ENCODE assay signal across 8 cellular contexts in the genomic region with DNA sequence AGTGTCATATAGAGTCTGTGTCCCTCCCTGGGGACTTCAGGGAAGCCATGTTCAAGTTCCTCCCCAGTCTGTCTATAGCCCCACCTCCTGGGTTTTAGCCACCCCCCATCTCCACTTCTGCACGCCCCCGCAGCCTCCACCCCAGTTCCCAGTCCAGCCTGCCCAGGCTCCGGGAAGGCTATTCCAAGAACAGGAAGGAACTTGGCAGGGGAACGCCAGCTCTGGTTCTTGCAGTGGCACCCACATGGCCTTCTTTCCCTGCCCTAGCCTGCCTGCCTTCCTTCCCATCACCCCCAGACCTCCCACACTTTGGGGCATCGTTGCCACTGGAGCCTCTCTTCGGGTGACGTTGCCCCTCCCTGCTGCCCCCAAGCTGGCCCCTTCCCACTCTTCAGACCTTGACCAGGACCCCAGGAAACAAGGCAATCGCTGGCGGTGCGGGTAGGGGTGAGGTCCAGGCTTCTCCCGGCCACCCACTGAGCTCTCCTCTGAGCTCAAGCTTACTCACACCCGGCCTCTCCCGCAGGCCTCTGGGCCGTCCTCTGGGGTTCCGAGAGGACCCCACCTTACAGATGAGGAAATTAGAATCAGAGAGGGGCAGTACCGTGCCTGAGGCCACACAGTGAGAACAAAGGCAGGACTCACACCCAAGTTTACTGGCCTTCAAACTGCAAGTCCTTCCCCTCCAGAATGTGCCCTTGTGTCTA. TPM values are rescaled to one million over a fixed set of nuclear protein-coding genes. Genes with fewer than 3 reads are reported as not detected.
DNase-seq lines count a peak whose midpoint lies in the region; ATAC-seq and TF ChIP-seq lines count a peak whose summit lies in the region.
"Had no signal": no experiment of that assay in that cellular context is flagged by ENCODE, and none has a peak within 500 bp of the region (broad histone marks: within the 10 kb centered on the region; RNA-seq: fewer than 3 reads in every experiment).

No MANE protein-coding gene starts in this region.

- H2AFZ ChIP-seq in hepatocyte: no peak overlapping the region

- H3K9me3 ChIP-seq in gastroesophageal sphincter: no peaks in the 10 kb centered on the region
- H3K9me3 ChIP-seq in upper lobe of right lung: no peaks in the 10 kb centered on the region
- no peaks in the 10 kb centered on the region for H3K9me3 ChIP-seq in hepatocyte (ENCODE audit: low read depth)
- H3K9me3 ChIP-seq: vagina had no signal

- no peak overlapping the region for H3K4me3 Mint-ChIP-seq in activated CD4-positive, alpha-beta memory T cell treated with anti-CD3 and anti-CD28 coated beads for 36 hours
- H3K4me3 Mint-ChIP-seq in activated CD4-positive, alpha-beta memory T cell treated with anti-CD3 and anti-CD28 coated beads, Interleukin-2, amount 10 ng/mL, durations not matched to agents 7 days and 5 days: no peak overlapping the region

- no peaks in the 10 kb centered on the region for H3K36me3 ChIP-seq in gastroesophageal sphincter
- H3K36me3 ChIP-seq in upper lobe of right lung: no peaks in the 10 kb centered on the region
- no peaks in the 10 kb centered on the region for H3K36me3 ChIP-seq in hepatocyte (replicated peaks; ENCODE audit: insufficient read depth, low read depth)
- H3K36me3 ChIP-seq: vagina had no signal

- no peak for TF ChIP-seq POLR2A in gastroesophageal sphincter (IDR thresholded peaks at IDR 0.05)

- ATAC-seq in gastroesophageal sphincter: peak; percentile 62
- peak; percentile 85 for ATAC-seq in upper lobe of right lung

- H3K4me3 ChIP-seq in gastroesophageal sphincter (no peak overlapping the region), upper lobe of right lung (no peak overlapping the region), hepatocyte (no peak overlapping the region)
- H3K4me3 ChIP-seq: vagina had no signal

- H3K4me2 ChIP-seq in hepatocyte: no peak overlapping the region

- H3K9me3 Mint-ChIP-seq in activated CD4-positive, alpha-beta memory T cell treated with anti-CD3 and anti-CD28 coated beads for 36 hours: no peaks in the 10 kb centered on the region
- peaks cover 2% of the 10 kb centered on the region for H3K9me3 Mint-ChIP-seq in activated CD4-positive, alpha-beta memory T cell treated with anti-CD3 and anti-CD28 coated beads, Interleukin-2, amount 10 ng/mL, durations not matched to agents 7 days and 5 days

- no peaks in the 10 kb centered on the region for H3K9me2 ChIP-seq in hepatocyte (replicated peaks; ENCODE audit: insufficient read depth)

- H3K27me3 ChIP-seq in gastroesophageal sphincter (peaks cover 7% of the 10 kb centered on the region), upper lobe of right lung (no peaks in the 10 kb centered on the region), hepatocyte (no peaks in the 10 kb centered on the region)
- H3K27me3 ChIP-seq: vagina had no signal

- H3K27me3 Mint-ChIP-seq in activated CD4-positive, alpha-beta memory T cell treated with anti-CD3 and anti-CD28 coated beads for 36 hours: no peaks in the 10 kb centered on the region
- H3K27me3 Mint-ChIP-seq in activated CD4-positive, alpha-beta memory T cell treated with anti-CD3 and anti-CD28 coated beads, Interleukin-2, amount 10 ng/mL, durations not matched to agents 7 days and 5 days: no peaks in the 10 kb centered on the region

- no peaks in the 10 kb centered on the region for H4K20me1 ChIP-seq in hepatocyte (ENCODE audit: insufficient read depth, poor library complexity, severe bottlenecking)

- CTCF ChIA-PET in activated CD4-positive, alpha-beta memory T cell treated with anti-CD3 and anti-CD28 coated beads for 36 hours (lab: Charles Lee): interaction anchor here (1.0 to 3.7 kb wide), 12 partner anchors 18 to 291 kb away, joined by 3 to 45 read pairs (median 10); a partner anchor contains a TSS
- CTCF ChIA-PET in activated CD4-positive, alpha-beta memory T cell treated with anti-CD3 and anti-CD28 coated beads, Interleukin-2, amount 10 ng/mL, durations not matched to agents 7 days and 5 days (lab: Charles Lee): interaction anchor here (0.9 to 6.7 kb wide), 7 partner anchors 25 to 206 kb away, joined by 3 to 38 read pairs (median 6); no protein-coding TSS in a partner anchor

- TF ChIP-seq CTCF in gastroesophageal sphincter (IDR thresholded peaks at IDR 0.05): no peak
- TF ChIP-seq CTCF in upper lobe of right lung (IDR thresholded peaks at IDR 0.05): no peak
- TF ChIP-seq CTCF in hepatocyte (IDR thresholded peaks at IDR 0.05; ENCODE audit: poor library complexity): no peak

- H3K79me2 ChIP-seq in hepatocyte: no peaks in the 10 kb centered on the region

- no peak for DNase-seq in activated CD4-positive, alpha-beta memory T cell treated with anti-CD3 and anti-CD28 coated beads for 36 hours
- no peak for DNase-seq in activated CD4-positive, alpha-beta memory T cell treated with anti-CD3 and anti-CD28 coated beads, Interleukin-2, amount 10 ng/mL, durations not matched to agents 7 days and 5 days
- DNase-seq in upper lobe of right lung (peak; percentile 87), hepatocyte (ENCODE audit: low spot score) (no peak)
- no peak for DNase-seq in activated CD8-positive, alpha-beta memory T cell treated with anti-CD3 and anti-CD28 coated beads for 24 hours
- DNase-seq: NCI-H2029 had no signal

- intact Hi-C loops in activated CD4-positive, alpha-beta memory T cell treated with anti-CD3 and anti-CD28 coated beads for 36 hours (cut with micrococcal nuclease): no loop called here
- intact Hi-C loops in upper lobe of right lung (cut with DNase I): loop anchor here (10.0 kb wide), 1 partner anchor 176 kb away; a partner anchor contains a TSS

- peak overlapping the region; percentile 38 for H3K27ac Mint-ChIP-seq in activated CD4-positive, alpha-beta memory T cell treated with anti-CD3 and anti-CD28 coated beads for 36 hours
- no peak overlapping the region for H3K27ac Mint-ChIP-seq in activated CD4-positive, alpha-beta memory T cell treated with anti-CD3 and anti-CD28 coated beads, Interleukin-2, amount 10 ng/mL, durations not matched to agents 7 days and 5 days

- WGBS in gastroesophageal sphincter (ENCODE audit: low coverage in 1 of 2), 2 donors: 70 to 78% methylated on average over 2 to 5 of the region's 16 CpGs
- 76% methylated on average over 15 of the region's 16 CpGs for WGBS in hepatocyte (ENCODE audit: low lambda C conversion rate, missing lambda C conversion rate)

- POLR2A ChIA-PET in activated CD4-positive, alpha-beta memory T cell treated with anti-CD3 and anti-CD28 coated beads for 36 hours (lab: Charles Lee): interaction anchor here (0.6 to 1.8 kb wide), 2 partner anchors 173 to 180 kb away, joined by 3 to 5 read pairs; a partner anchor contains a TSS
- POLR2A ChIA-PET in activated CD4-positive, alpha-beta memory T cell treated with anti-CD3 and anti-CD28 coated beads, Interleukin-2, amount 10 ng/mL, durations not matched to agents 7 days and 5 days (lab: Charles Lee): interaction anchor here (1.1 to 2.3 kb wide), 3 partner anchors 22 to 179 kb away, joined by 4 to 15 read pairs (median 9); no protein-coding TSS in a partner anchor

- TF ChIP-seq EP300 in gastroesophageal sphincter (IDR thresholded peaks at IDR 0.05): no peak

- peaks cover 0 to 21% (median 0%) of the 10 kb centered on the region in 3 donors for H3K4me1 ChIP-seq in gastroesophageal sphincter
- peaks cover 16% of the 10 kb centered on the region for H3K4me1 ChIP-seq in upper lobe of right lung
- H3K4me1 ChIP-seq in hepatocyte (ENCODE audit: insufficient read depth): no peaks in the 10 kb centered on the region
- H3K4me1 ChIP-seq: vagina had no signal

- peaks cover 62% of the 10 kb centered on the region for H3K4me1 Mint-ChIP-seq in activated CD4-positive, alpha-beta memory T cell treated with anti-CD3 and anti-CD28 coated beads for 36 hours (ENCODE audit: low read depth)
- H3K4me1 Mint-ChIP-seq in activated CD4-positive, alpha-beta memory T cell treated with anti-CD3 and anti-CD28 coated beads, Interleukin-2, amount 10 ng/mL, durations not matched to agents 7 days and 5 days: peaks cover 71% of the 10 kb centered on the region

- H3K36me3 Mint-ChIP-seq in activated CD4-positive, alpha-beta memory T cell treated with anti-CD3 and anti-CD28 coated beads for 36 hours: peaks cover 11% of the 10 kb centered on the region
- H3K36me3 Mint-ChIP-seq in activated CD4-positive, alpha-beta memory T cell treated with anti-CD3 and anti-CD28 coated beads, Interleukin-2, amount 10 ng/mL, durations not matched to agents 7 days and 5 days (ENCODE audit: low read depth): peaks cover 9% of the 10 kb centered on the region

- H3K27ac ChIP-seq in gastroesophageal sphincter (peak overlapping the region in 2 of 4 donors; percentile 17 to 26), upper lobe of right lung (no peak overlapping the region), hepatocyte (no peak overlapping the region)
- H3K27ac ChIP-seq: vagina had no signal

RNA-seq across cellular contexts. Expression of a gene that starts 9.2 kb away (rescaled TPM):
- total RNA-seq in activated CD4-positive, alpha-beta memory T cell treated with anti-CD3 and anti-CD28 coated beads for 36 hours: 10 to 100 TPM; 25.0 to 25.9 TPM
- total RNA-seq in activated CD4-positive, alpha-beta memory T cell treated with anti-CD3 and anti-CD28 coated beads, Interleukin-2, amount 10 ng/mL, durations not matched to agents 7 days and 5 days: 10 to 100 TPM; 37.8 to 39.3 TPM
- total RNA-seq in gastroesophageal sphincter (1 to 10 TPM; 1.2 to 6.1 (median 2.6) TPM), upper lobe of right lung (13.3 TPM), hepatocyte (7.2 and 12.3 TPM in 2 replicates)
- polyA plus RNA-seq in hepatocyte: 11.8 and 17.9 TPM in 2 replicates

RNA-seq across cellular contexts. Expression of a gene that starts 18.1 kb away (rescaled TPM):
- 1 to 10 TPM; 1.6 to 3.0 TPM for total RNA-seq in activated CD4-positive, alpha-beta memory T cell treated with anti-CD3 and anti-CD28 coated beads for 36 hours
- 1 to 10 TPM; 6.1 to 6.3 TPM for total RNA-seq in activated CD4-positive, alpha-beta memory T cell treated with anti-CD3 and anti-CD28 coated beads, Interleukin-2, amount 10 ng/mL, durations not matched to agents 7 days and 5 days
- total RNA-seq in gastroesophageal sphincter (under 1 TPM in 3 of 4 donors, not detected in 1; 0.13 to 0.49 (median 0.39) TPM), upper lobe of right lung (3.4 TPM), hepatocyte (1.2 and 1.7 TPM in 2 replicates)
- 3.4 and 3.8 TPM in 2 replicates for polyA plus RNA-seq in hepatocyte

RNA-seq across cellular contexts. Expression of a gene that starts 43.8 kb away (rescaled TPM):
- 10 to 100 TPM; 32.5 to 32.7 TPM for total RNA-seq in activated CD4-positive, alpha-beta memory T cell treated with anti-CD3 and anti-CD28 coated beads for 36 hours
- 10 to 100 TPM; 32.9 to 33.5 TPM for total RNA-seq in activated CD4-positive, alpha-beta memory T cell treated with anti-CD3 and anti-CD28 coated beads, Interleukin-2, amount 10 ng/mL, durations not matched to agents 7 days and 5 days
- total RNA-seq in gastroesophageal sphincter: 10 to 100 TPM; 25.9 to 32.6 (median 26.3) TPM
- total RNA-seq in upper lobe of right lung: 35.8 TPM
- 52.6 and 52.8 TPM in 2 replicates for total RNA-seq in hepatocyte
- polyA plus RNA-seq in hepatocyte: 67.7 and 72.8 TPM in 2 replicates

RNA-seq across cellular contexts. Expression of a gene that starts 45.0 kb away (rescaled TPM):
- 100 to 1,000 TPM; 195 to 204 TPM for total RNA-seq in activated CD4-positive, alpha-beta memory T cell treated with anti-CD3 and anti-CD28 coated beads for 36 hours
- total RNA-seq in activated CD4-positive, alpha-beta memory T cell treated with anti-CD3 and anti-CD28 coated beads, Interleukin-2, amount 10 ng/mL, durations not matched to agents 7 days and 5 days: 100 to 1,000 TPM; 116 to 121 TPM
- total RNA-seq in gastroesophageal sphincter (10 to 100 TPM; 54.3 to 88.9 (median 79.5) TPM), upper lobe of right lung (69.4 TPM), hepatocyte (106 and 131 TPM in 2 replicates)
- polyA plus RNA-seq in hepatocyte: 147 and 154 TPM in 2 replicates

RNA-seq across cellular contexts. Expression of a gene that starts 49.8 kb away (rescaled TPM):
- 100 to 1,000 TPM; 155 to 163 TPM for total RNA-seq in activated CD4-positive, alpha-beta memory T cell treated with anti-CD3 and anti-CD28 coated beads for 36 hours
- total RNA-seq in activated CD4-positive, alpha-beta memory T cell treated with anti-CD3 and anti-CD28 coated beads, Interleukin-2, amount 10 ng/mL, durations not matched to agents 7 days and 5 days: 100 to 1,000 TPM; 236 to 238 TPM
- total RNA-seq in gastroesophageal sphincter (10 to 100 TPM; 26.5 to 39.3 (median 27.5) TPM), upper lobe of right lung (63.0 TPM), hepatocyte (48.0 and 59.0 TPM in 2 replicates)
- 39.3 and 47.4 TPM in 2 replicates for polyA plus RNA-seq in hepatocyte
